15 cellular contexts compared by ENCODE assay signal in the genomic region with DNA sequence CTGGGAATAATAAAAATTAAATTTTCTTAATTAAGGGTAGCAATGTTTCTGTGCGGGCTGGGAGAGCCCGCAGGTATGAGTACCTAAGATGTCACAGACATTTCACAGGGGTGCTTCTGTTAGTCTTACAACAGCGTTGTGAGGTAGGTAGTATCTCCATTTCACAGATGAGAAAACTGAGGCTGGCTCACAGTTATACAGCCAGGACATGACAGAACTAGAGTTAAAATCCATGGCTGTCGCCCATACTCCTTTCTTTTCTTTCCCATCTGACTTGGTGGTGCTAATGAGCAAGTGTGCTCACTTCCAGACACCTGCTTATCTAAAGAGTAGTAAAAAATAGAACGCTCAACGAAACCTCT. TPM values are rescaled to one million over a fixed set of nuclear protein-coding genes. Genes with fewer than 3 reads are reported as not detected.
DNase-seq lines count a peak whose midpoint lies in the region; ATAC-seq and TF ChIP-seq lines count a peak whose summit lies in the region.
"Had no signal": no experiment of that assay in that cellular context is flagged by ENCODE, and none has a peak within 500 bp of the region (broad histone marks: within the 10 kb centered on the region; RNA-seq: fewer than 3 reads in every experiment).

No MANE protein-coding gene starts in this region.

- no TSS peak for BruUV-seq in MCF 10A (replicated peaks; lab: Mats Ljungman, UMichigan)

- DNase-seq in MCF 10A (ENCODE audit: unreplicated experiment) (no peak), breast epithelium (ENCODE audit: low spot score in 2 of 2) (no peak), RWPE2 (ENCODE audit: low spot score) (no peak), foreskin keratinocyte (no peak)
- no peak for DNase-seq in stimulated activated CD4-positive, alpha-beta T cell treated with anti-CD3 and anti-CD28 coated beads, Interleukin-12 subunit alpha, Interleukin-12 subunit beta, amount 100 ng/mL, for 4 hours
- DNase-seq in activated T-cell treated with anti-CD3 and anti-CD28 coated beads, Interleukin-2, amount 50 U/mL, for 72 hours = no peak
- DNase-seq: COR-L47, NCI-H1694, NCI-H345, SHP77 treated with DMSO at 0.1 percent for 48 hours had no signal

- no peak overlapping the region for H3K27ac ChIP-seq in breast epithelium
- peak overlapping the region; percentile 85 for H3K27ac ChIP-seq in RWPE2 (ENCODE audit: poor library complexity, severe bottlenecking)
- H3K27ac ChIP-seq in foreskin keratinocyte = peak overlapping the region; percentile 94
- H3K27ac ChIP-seq: 22Rv1, C4-2B had no signal

- peaks cover 6% of the 10 kb centered on the region for H3K36me3 Mint-ChIP-seq in MCF 10A (ENCODE audit: insufficient read depth, unreplicated experiment)
- H3K36me3 Mint-ChIP-seq in activated T-cell treated with anti-CD3 and anti-CD28 coated beads, Interleukin-2, amount 50 U/mL, for 72 hours (ENCODE audit: insufficient read depth in 2 of 2) = peaks cover 5 to 6% of the 10 kb centered on the region in 2 donors
- H3K36me3 Mint-ChIP-seq: IgD-negative memory B cell had no signal

- ATAC-seq in RWPE2 (ENCODE audit: low read depth) (no peak), foreskin keratinocyte (no peak), GM18520 (IDR thresholded peaks at IDR 0.05; ENCODE audit: unreplicated experiment) (no peak), HG02588 (IDR thresholded peaks at IDR 0.05; ENCODE audit: unreplicated experiment) (no peak)
- ATAC-seq in activated T-cell treated with anti-CD3 and anti-CD28 coated beads, Interleukin-2, amount 50 U/mL, for 72 hours (replicated peaks in 1 of 2) = no peak

- H3K9me3 ChIP-seq in breast epithelium (no peaks in the 10 kb centered on the region), RWPE2 (ENCODE audit: severe bottlenecking) (no peaks in the 10 kb centered on the region)

- H3K4me1 Mint-ChIP-seq in MCF 10A (ENCODE audit: insufficient read depth, unreplicated experiment) = peaks cover 51% of the 10 kb centered on the region
- peaks cover 56% of the 10 kb centered on the region for H3K4me1 Mint-ChIP-seq in activated T-cell treated with anti-CD3 and anti-CD28 coated beads, Interleukin-2, amount 50 U/mL, for 72 hours (ENCODE audit: low read depth)

- H3K27me3 Mint-ChIP-seq in MCF 10A (ENCODE audit: insufficient read depth, unreplicated experiment) = no peaks in the 10 kb centered on the region
- peaks cover 29% of the 10 kb centered on the region for H3K27me3 Mint-ChIP-seq in activated T-cell treated with anti-CD3 and anti-CD28 coated beads, Interleukin-2, amount 50 U/mL, for 72 hours (ENCODE audit: low read depth)

- no peak overlapping the region for H3K4me3 Mint-ChIP-seq in MCF 10A (ENCODE audit: unreplicated experiment)
- no peak overlapping the region for H3K4me3 Mint-ChIP-seq in activated T-cell treated with anti-CD3 and anti-CD28 coated beads, Interleukin-2, amount 50 U/mL, for 72 hours

- TF ChIP-seq CTCF in MCF 10A (IDR thresholded peaks at IDR 0.05; ENCODE audit: unreplicated experiment) (no peak), breast epithelium (IDR thresholded peaks at IDR 0.05) (no peak), RWPE2 (IDR thresholded peaks at IDR 0.05; ENCODE audit: poor library complexity, severe bottlenecking) (no peak), foreskin keratinocyte (conservative IDR thresholded peaks at IDR 0.05) (no peak)

- no peak for TF ChIP-seq POLR2A in breast epithelium (IDR thresholded peaks at IDR 0.05)

- peak overlapping the region; percentile 65 for H3K27ac Mint-ChIP-seq in MCF 10A (ENCODE audit: low read depth, unreplicated experiment)
- no peak overlapping the region for H3K27ac Mint-ChIP-seq in activated T-cell treated with anti-CD3 and anti-CD28 coated beads, Interleukin-2, amount 50 U/mL, for 72 hours

- H3K4me1 ChIP-seq in breast epithelium (no peaks in the 10 kb centered on the region), RWPE2 (ENCODE audit: insufficient read depth, poor library complexity, severe bottlenecking) (peaks cover 49% of the 10 kb centered on the region), foreskin keratinocyte (peaks cover 54% of the 10 kb centered on the region)

- H3K27me3 ChIP-seq in breast epithelium (no peaks in the 10 kb centered on the region), RWPE2 (ENCODE audit: insufficient read depth, poor library complexity, severe bottlenecking) (no peaks in the 10 kb centered on the region), foreskin keratinocyte (no peaks in the 10 kb centered on the region)

- H3K4me3 ChIP-seq in breast epithelium (no peak overlapping the region), RWPE2 (ENCODE audit: severe bottlenecking) (peak overlapping the region; percentile 74)

- CTCF ChIA-PET in MCF 10A (lab: Yijun Ruan, JAX) = interaction anchor here (0.7 kb wide), 1 partner anchor 1244 kb away, joined by 3 read pairs; no protein-coding TSS in a partner anchor

- intact Hi-C loops in MCF 10A (cut with micrococcal nuclease) (no loop called here), breast epithelium (cut with DNase I; ENCODE audit: low total_unique reads) (no loop called here)

- H3K36me3 ChIP-seq in breast epithelium (no peaks in the 10 kb centered on the region), RWPE2 (ENCODE audit: low read depth) (no peaks in the 10 kb centered on the region; the same call in 1 of the 2 replicates)

- POLR2A ChIA-PET in MCF 10A (lab: Yijun Ruan, JAX) = interaction anchor here (0.7 to 4.6 kb wide), 14 partner anchors 7 to 397 kb away, joined by 3 to 54 read pairs (median 6); a partner anchor contains a TSS

- H3K9me3 Mint-ChIP-seq in MCF 10A (ENCODE audit: unreplicated experiment) = no peaks in the 10 kb centered on the region
- no peaks in the 10 kb centered on the region for H3K9me3 Mint-ChIP-seq in activated T-cell treated with anti-CD3 and anti-CD28 coated beads, Interleukin-2, amount 50 U/mL, for 72 hours
- H3K9me3 Mint-ChIP-seq: IgD-negative memory B cell had no signal

RNA-seq across cellular contexts. Expression of a gene that starts 2.1 kb away (rescaled TPM):
- 18.0 and 20.0 TPM in 2 replicates for total RNA-seq in MCF 10A (2022)
- total RNA-seq in breast epithelium = 1 to 10 TPM; 1.3 to 2.4 (median 1.3) TPM
- total RNA-seq in foreskin keratinocyte = 102 and 113 TPM in 2 replicates
- 20.4 and 26.6 TPM in 2 replicates for polyA plus RNA-seq in foreskin keratinocyte
- total RNA-seq in activated T-cell treated with anti-CD3 and anti-CD28 coated beads, Interleukin-2, amount 50 U/mL, for 72 hours = 10 to 100 TPM; 16.1 to 17.0 TPM

Comparison
In these comparisons a context has a peak if more than half of its experiments do, and no peak if none do; other contexts are left out.
1. H3K27ac ChIP-seq: peak in RWPE2 (single experiment) and foreskin keratinocyte (single experiment); none in breast epithelium (0 of 2).